In genomic region chrX:129544780-129545179, GRCh38 we compare ENCODE assay signal across 30 cellular contexts.
"Had no signal": no experiment of that assay in that cellular context is flagged by ENCODE, and none has a peak within 500 bp of the region (broad histone marks: within the 10 kb centered on the region; RNA-seq: fewer than 3 reads in every experiment).

No MANE protein-coding gene starts in this region.

- H3K27me3 Mint-ChIP-seq: activated naive CD8-positive, alpha-beta T cell; dendritic cell treated with granulocyte-macrophage colony-stimulating factor and Interleukin-4, amounts not matched to agents 40 ng/mL and 50 ng/mL, for 4 days had no signal

- H3K27me3 ChIP-seq: ascending aorta, brain microvascular endothelial cell, neutrophil, sigmoid colon, suprapubic skin had no signal

- H3K4me3 Mint-ChIP-seq: activated naive CD8-positive, alpha-beta T cell; dendritic cell treated with granulocyte-macrophage colony-stimulating factor and Interleukin-4, amounts not matched to agents 40 ng/mL and 50 ng/mL, for 4 days; endodermal cell; nephron progenitor cell; T-helper 1 cell treated with Interleukin-12 subunit alpha and Interleukin-12 subunit beta and Interleukin-4 antibody, amounts not matched to agents 30 μg/mL and 1 μg/mL, for 36 hours had no signal

- H3K36me3 ChIP-seq: ascending aorta, brain microvascular endothelial cell, neutrophil, prostate gland, suprapubic skin, WERI-Rb-1 had no signal

- H3K36me3 Mint-ChIP-seq: naive B cell had no signal

- H3K4me3 ChIP-seq: ascending aorta, prostate gland, sigmoid colon, suprapubic skin, tibial nerve had no signal

- H3K27ac Mint-ChIP-seq: activated naive CD8-positive, alpha-beta T cell; dendritic cell treated with granulocyte-macrophage colony-stimulating factor and Interleukin-4, amounts not matched to agents 40 ng/mL and 50 ng/mL, for 4 days; endodermal cell; naive B cell; nephron progenitor cell; T-helper 1 cell treated with Interleukin-12 subunit alpha and Interleukin-12 subunit beta and Interleukin-4 antibody, amounts not matched to agents 30 μg/mL and 1 μg/mL, for 36 hours had no signal

- H3K27ac ChIP-seq: ascending aorta, brain microvascular endothelial cell, neutrophil, prostate gland, suprapubic skin, tibial nerve, WERI-Rb-1 had no signal

- H3K9me3 ChIP-seq: ascending aorta, neutrophil, prostate gland, sigmoid colon, suprapubic skin, tibial nerve had no signal

- H3K4me1 ChIP-seq: ascending aorta, prostate gland, suprapubic skin had no signal

- ATAC-seq: activated CD4-positive, CD25-positive, alpha-beta regulatory T cell treated with anti-CD3 and anti-CD28 coated beads, Interleukin-2, amount 50 U/mL, for 24 hours; esophagus mucosa; left cardiac atrium had no signal

- DNase-seq: activated CD4-positive, alpha-beta T cell treated with anti-CD3 and anti-CD28 coated beads, Interleukin-2, amount 50 U/mL, for 48 hours; activated CD8-positive, alpha-beta memory T cell treated with anti-CD3 and anti-CD28 coated beads for 24 hours; activated effector memory CD4-positive, alpha-beta T cell treated with Interleukin-2 at 50 U/mL for 16 hours; activated naive CD4-positive, alpha-beta T cell treated with Interleukin-2 at 50 U/mL for 16 hours; brain microvascular endothelial cell; endodermal cell; foreskin melanocyte; glutamatergic neuron; islet precursor cell; left cardiac atrium; mammary epithelial cell; naive B cell; nephron progenitor cell; retina; sigmoid colon; stimulated activated CD4-positive, alpha-beta T cell treated with anti-CD3 and anti-CD28 coated beads, Interleukin-2, amount 100 ng/mL, for 24 hours; stimulated activated naive CD4-positive, alpha-beta T cell; SW 1271; T1000; WERI-Rb-1 had no signal
